ENCODE assay signal across 15 cellular contexts in the genomic region with DNA sequence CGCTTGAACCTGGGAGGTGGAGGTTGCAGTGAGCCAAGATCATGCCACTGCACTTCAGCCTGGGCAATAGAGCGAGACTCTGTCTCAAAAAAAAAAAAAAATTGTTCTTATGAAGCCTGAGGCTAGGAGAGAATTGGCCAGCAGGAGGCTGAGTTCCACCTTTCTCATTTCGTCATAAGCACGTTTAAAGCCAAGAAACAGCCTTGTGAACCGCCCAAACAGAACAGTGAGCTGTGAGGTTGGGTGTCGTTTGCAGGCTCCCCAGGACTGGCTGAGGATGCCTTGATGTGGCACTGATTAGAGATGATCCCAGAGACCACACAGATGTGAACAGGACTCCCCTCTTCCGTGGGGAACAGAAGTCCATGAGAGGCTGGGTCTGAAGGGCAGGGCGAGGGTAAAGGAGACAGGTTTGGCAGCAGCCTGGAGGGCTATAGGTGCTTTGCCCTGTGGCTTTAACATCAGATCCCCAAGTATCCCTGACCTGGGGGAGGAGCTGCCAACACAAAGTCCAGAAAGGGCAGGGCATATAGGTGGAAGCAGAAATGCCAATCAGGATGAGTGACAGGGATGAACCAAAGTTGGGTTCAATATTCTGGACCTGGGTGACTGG. TPM values are rescaled to one million over a fixed set of nuclear protein-coding genes. Genes with fewer than 3 reads are reported as not detected.
DNase-seq lines count a peak whose midpoint lies in the region; ATAC-seq and TF ChIP-seq lines count a peak whose summit lies in the region.
"Had no signal": no experiment of that assay in that cellular context is flagged by ENCODE, and none has a peak within 500 bp of the region (broad histone marks: within the 10 kb centered on the region; RNA-seq: fewer than 3 reads in every experiment).

No MANE protein-coding gene starts in this region.

- H3K27me3 Mint-ChIP-seq in endodermal cell (ENCODE audit: insufficient read depth) = peaks cover 7% of the 10 kb centered on the region
- H3K27me3 Mint-ChIP-seq in glutamatergic neuron (ENCODE audit: unreplicated experiment) = no peaks in the 10 kb centered on the region

- no peak for ATAC-seq in upper lobe of right lung

- H3K36me3 ChIP-seq in endodermal cell (ENCODE audit: control insufficient read depth, insufficient read depth, low read length) = no peaks in the 10 kb centered on the region
- no peaks in the 10 kb centered on the region for H3K36me3 ChIP-seq in osteoblast (ENCODE audit: insufficient read depth, low read length)
- H3K36me3 ChIP-seq in upper lobe of right lung = no peaks in the 10 kb centered on the region
- H3K36me3 ChIP-seq: SJSA1, tibial nerve had no signal

- H2AFZ ChIP-seq in osteoblast (ENCODE audit: low read length) = no peak overlapping the region
- H2AFZ ChIP-seq: parathyroid adenoma had no signal

- no peaks in the 10 kb centered on the region for H3K9me3 ChIP-seq in endodermal cell (ENCODE audit: control insufficient read depth, low read length)
- no peaks in the 10 kb centered on the region for H3K9me3 ChIP-seq in osteoblast (ENCODE audit: low read depth, low read length)
- H3K9me3 ChIP-seq in upper lobe of right lung = no peaks in the 10 kb centered on the region
- H3K9me3 ChIP-seq: SJSA1, tibial nerve had no signal

- DNase-seq in NCI-H82 (lab: John Stamatoyannopoulos, UW) = peak; percentile 0
- no peak for DNase-seq in NCI-H82 treated with DMSO at 0.1 percent for 48 hours (lab: John Stamatoyannopoulos, UW; ENCODE audit: unreplicated experiment)
- peak; percentile 9 for DNase-seq in NAMALWA (ENCODE audit: low spot score)
- no peak for DNase-seq in endodermal cell
- DNase-seq in osteoblast (ENCODE audit: insufficient read length, low spot score, missing footprints) = no peak
- no peak for DNase-seq in glutamatergic neuron
- no peak for DNase-seq in NCI-H2029 (lab: John Stamatoyannopoulos, UW)
- DNase-seq in upper lobe of right lung = no peak
- DNase-seq: activated naive CD8-positive, alpha-beta T cell treated with anti-CD3 and anti-CD28 coated beads, Interleukin-2, amount 10 ng/mL, durations not matched to agents 7 days and 5 days; GOT3; NCI-H446 treated with DMSO at 0.1 percent for 48 hours had no signal

- intact Hi-C loops in upper lobe of right lung (cut with DNase I) = no loop called here

- no peaks in the 10 kb centered on the region for H4K20me1 ChIP-seq in osteoblast (ENCODE audit: insufficient read depth, low read length)

- H3K4me1 Mint-ChIP-seq in endodermal cell (no peaks in the 10 kb centered on the region), glutamatergic neuron (ENCODE audit: low read depth, unreplicated experiment) (no peaks in the 10 kb centered on the region)

- no peak overlapping the region for H3K9ac ChIP-seq in endodermal cell (ENCODE audit: extremely low read depth, low read length, poor library complexity, severe bottlenecking)
- H3K9ac ChIP-seq: parathyroid adenoma had no signal

- H3K4me1 ChIP-seq in endodermal cell (ENCODE audit: control insufficient read depth, insufficient read depth, low read length) (no peaks in the 10 kb centered on the region), osteoblast (ENCODE audit: insufficient read depth, low read length) (peaks cover 12% of the 10 kb centered on the region), upper lobe of right lung (no peaks in the 10 kb centered on the region)
- H3K4me1 ChIP-seq: parathyroid adenoma, SJSA1 had no signal

- H3K27ac Mint-ChIP-seq in endodermal cell (no peak overlapping the region), glutamatergic neuron (ENCODE audit: unreplicated experiment) (no peak overlapping the region)
- H3K27ac Mint-ChIP-seq: activated naive CD8-positive, alpha-beta T cell treated with anti-CD3 and anti-CD28 coated beads, Interleukin-2, amount 10 ng/mL, durations not matched to agents 7 days and 5 days had no signal

- H3K79me2 ChIP-seq in osteoblast (ENCODE audit: insufficient read depth, low read length) = no peaks in the 10 kb centered on the region
- H3K79me2 ChIP-seq: parathyroid adenoma had no signal

- peaks cover 7% of the 10 kb centered on the region for H3K9me3 Mint-ChIP-seq in endodermal cell
- no peaks in the 10 kb centered on the region for H3K9me3 Mint-ChIP-seq in glutamatergic neuron (ENCODE audit: unreplicated experiment)

- H3K27me3 ChIP-seq in endodermal cell (ENCODE audit: control insufficient read depth, insufficient read depth, low read length, poor library complexity, severe bottlenecking) = peaks cover 2% of the 10 kb centered on the region
- no peaks in the 10 kb centered on the region for H3K27me3 ChIP-seq in osteoblast (ENCODE audit: insufficient read depth, low read length)
- no peaks in the 10 kb centered on the region for H3K27me3 ChIP-seq in upper lobe of right lung
- H3K27me3 ChIP-seq: SJSA1, tibial nerve had no signal

- H3K4me3 ChIP-seq in endodermal cell (ENCODE audit: low read length) (no peak overlapping the region), osteoblast (ENCODE audit: insufficient read depth, low read length) (no peak overlapping the region), upper lobe of right lung (no peak overlapping the region)
- H3K4me3 ChIP-seq: SJSA1, tibial nerve had no signal

- H3K27ac ChIP-seq in endodermal cell (ENCODE audit: low read depth, low read length) (no peak overlapping the region), osteoblast (ENCODE audit: low read depth, low read length) (no peak overlapping the region), upper lobe of right lung (no peak overlapping the region)
- H3K27ac ChIP-seq: parathyroid adenoma, SJSA1, tibial nerve had no signal

- no peak overlapping the region for H3K4me2 ChIP-seq in osteoblast (ENCODE audit: insufficient read depth, low read length)

- no peak overlapping the region for H3K4me3 Mint-ChIP-seq in endodermal cell
- H3K4me3 Mint-ChIP-seq in glutamatergic neuron (ENCODE audit: unreplicated experiment) = no peak overlapping the region
- H3K4me3 Mint-ChIP-seq: activated naive CD8-positive, alpha-beta T cell treated with anti-CD3 and anti-CD28 coated beads, Interleukin-2, amount 10 ng/mL, durations not matched to agents 7 days and 5 days had no signal

- TF ChIP-seq CTCF in endodermal cell (conservative IDR thresholded peaks at IDR 0.05) (peak; percentile 60), osteoblast (IDR thresholded peaks at IDR 0.05; ENCODE audit: extremely low read depth, low read depth, low read length) (peak; percentile 33), glutamatergic neuron (IDR thresholded peaks at IDR 0.05; ENCODE audit: partially characterized antibody, unreplicated experiment) (no peak), upper lobe of right lung (IDR thresholded peaks at IDR 0.05) (no peak)

- peaks cover 2% of the 10 kb centered on the region for H3K36me3 Mint-ChIP-seq in endodermal cell (ENCODE audit: low read depth)
- peaks cover 9% of the 10 kb centered on the region for H3K36me3 Mint-ChIP-seq in glutamatergic neuron (ENCODE audit: unreplicated experiment)

- WGBS in endodermal cell (ENCODE audit: insufficient coverage in 1 of 2, insufficient read length in 1 of 2), 2 experiments = 83 to 88% methylated on average over 6 to 8 of the region's 8 CpGs

RNA-seq across cellular contexts. Expression of gene CLEC3B, which starts 52.9 kb away (rescaled TPM):
- not detected for total RNA-seq in endodermal cell
- polyA plus RNA-seq in endodermal cell (2013, experiment 1 of 2) = not detected
- 0.29 TPM for polyA plus RNA-seq in endodermal cell (2013, experiment 2 of 2)
- total RNA-seq in osteoblast = 48.9 and 52.5 TPM in 2 replicates
- not detected for total RNA-seq in glutamatergic neuron (ENCODE audit: unreplicated experiment)
- total RNA-seq in upper lobe of right lung = 265 TPM
- total RNA-seq: kidney epithelial cell had no signal

Comparison
In these comparisons a context has a peak if more than half of its experiments do, and no peak if none do; other contexts are left out.
1. DNase-seq: peak in NCI-H82 (single experiment) and NAMALWA (single experiment); none in NCI-H82 treated with DMSO at 0.1 percent for 48 hours (single experiment), endodermal cell (single experiment), osteoblast (single experiment), glutamatergic neuron (single experiment), NCI-H2029 (single experiment) and upper lobe of right lung (single experiment).
2. CTCF ChIP-seq: peak in endodermal cell (single experiment) and osteoblast (single experiment); none in glutamatergic neuron (single experiment) and upper lobe of right lung (single experiment).
3. RNA of gene CLEC3B, which starts 52.9 kb away (total RNA-seq): 265 TPM in upper lobe of right lung (single experiment) and 48.9 to 52.5 TPM in osteoblast; not detected in endodermal cell and not detected in glutamatergic neuron (single experiment); every median in the first group is over 10 times any median in the second.